9 cellular contexts compared by ENCODE assay signal in the genomic region with DNA sequence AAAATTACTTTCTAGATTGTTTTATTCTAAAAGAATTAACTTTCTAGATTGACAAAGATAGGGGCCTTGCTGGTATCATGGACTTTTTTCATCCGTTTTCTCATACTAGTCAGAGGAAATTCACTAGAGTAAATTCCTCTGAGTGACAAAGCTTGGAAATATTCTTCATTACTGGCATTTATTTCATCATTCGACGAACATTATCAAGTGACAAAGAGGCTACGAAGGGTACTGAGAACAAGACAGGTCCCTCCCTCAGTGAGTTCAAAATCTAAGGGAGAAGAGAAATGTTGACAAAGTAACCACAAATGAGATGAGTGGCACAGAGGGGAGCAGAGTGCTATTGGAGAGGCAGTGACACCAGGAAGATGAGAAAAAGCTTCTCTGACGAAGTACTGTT. TPM values are rescaled to one million over a fixed set of nuclear protein-coding genes. Genes with fewer than 3 reads are reported as not detected.
DNase-seq lines count a peak whose midpoint lies in the region; ATAC-seq and TF ChIP-seq lines count a peak whose summit lies in the region.
"Had no signal": no experiment of that assay in that cellular context is flagged by ENCODE, and none has a peak within 500 bp of the region (broad histone marks: within the 10 kb centered on the region; RNA-seq: fewer than 3 reads in every experiment).

No MANE protein-coding gene starts in this region.

- no peaks in the 10 kb centered on the region for H3K9me3 Mint-ChIP-seq in activated CD8-positive, alpha-beta T cell treated with anti-CD3 and anti-CD28 coated beads for 36 hours

- POLR2A ChIA-PET in activated CD8-positive, alpha-beta T cell treated with anti-CD3 and anti-CD28 coated beads for 36 hours (lab: Charles Lee): interaction anchor here (1.1 to 1.7 kb wide), 3 partner anchors 12 to 21 kb away, joined by 3 to 4 read pairs (median 4); no protein-coding TSS in a partner anchor

- peak overlapping the region; percentile 5 for H3K4me3 Mint-ChIP-seq in activated CD8-positive, alpha-beta T cell treated with anti-CD3 and anti-CD28 coated beads for 36 hours

- H3K36me3 Mint-ChIP-seq in activated CD8-positive, alpha-beta T cell treated with anti-CD3 and anti-CD28 coated beads for 36 hours (ENCODE audit: low read depth): peaks cover 16% of the 10 kb centered on the region

- TF ChIP-seq CTCF in left ventricle myocardium inferior (IDR thresholded peaks at IDR 0.05; ENCODE audit: borderline replicate concordance): no peak
- TF ChIP-seq CTCF in activated CD8-positive, alpha-beta T cell treated with anti-CD3 and anti-CD28 coated beads for 36 hours (IDR thresholded peaks at IDR 0.05): no peak

- no peaks in the 10 kb centered on the region for H3K27me3 Mint-ChIP-seq in activated CD8-positive, alpha-beta T cell treated with anti-CD3 and anti-CD28 coated beads for 36 hours

- H3K4me1 Mint-ChIP-seq in activated CD8-positive, alpha-beta T cell treated with anti-CD3 and anti-CD28 coated beads for 36 hours (ENCODE audit: low read depth): peaks cover 65% of the 10 kb centered on the region

- H3K27ac ChIP-seq in left ventricle myocardium inferior (replicated peaks) (peak overlapping the region; percentile 61), caudate nucleus (ENCODE audit: low read depth, low read length) (no peak overlapping the region)
- H3K27ac ChIP-seq: ovary had no signal

- H3K4me1 ChIP-seq in left ventricle myocardium inferior: peaks cover 64% of the 10 kb centered on the region

- H3K9me3 ChIP-seq in left ventricle myocardium inferior (replicated peaks): no peaks in the 10 kb centered on the region
- H3K9me3 ChIP-seq: ovary had no signal

- CTCF ChIA-PET in activated CD8-positive, alpha-beta T cell treated with anti-CD3 and anti-CD28 coated beads for 36 hours (lab: Charles Lee): interaction anchor here (1.1 to 3.1 kb wide), 7 partner anchors 12 to 272 kb away, joined by 3 to 16 read pairs (median 4); partner anchors contain the start of gene PSTPIP2

- intact Hi-C loops in left ventricle myocardium inferior (cut with micrococcal nuclease): no loop called here
- intact Hi-C loops in cardiac septum (cut with DNase I): no loop called here
- intact Hi-C loops in activated CD8-positive, alpha-beta T cell treated with anti-CD3 and anti-CD28 coated beads for 36 hours (cut with micrococcal nuclease): loop anchor here (10.0 kb wide), 1 partner anchor 88 kb away; no protein-coding TSS in a partner anchor

- ATAC-seq in activated CD8-positive, alpha-beta T cell treated with anti-CD3 and anti-CD28 coated beads for 36 hours: peak; percentile 22
- no peak for ATAC-seq in HG03097 (IDR thresholded peaks at IDR 0.05; ENCODE audit: low FRiP score, unreplicated experiment)

- peak overlapping the region; percentile 90 for H3K27ac Mint-ChIP-seq in activated CD8-positive, alpha-beta T cell treated with anti-CD3 and anti-CD28 coated beads for 36 hours

- DNase-seq in left ventricle myocardium inferior (no peak), cardiac septum (ENCODE audit: low spot score) (no peak), kidney glomerular epithelial cell (lab: John Stamatoyannopoulos, UW) (peak; percentile 65), DMS 273 (lab: John Stamatoyannopoulos, UW; ENCODE audit: unreplicated experiment) (no peak), NK-92 (lab: John Stamatoyannopoulos, UW; ENCODE audit: unreplicated experiment) (no peak), caudate nucleus (lab: John Stamatoyannopoulos, UW) (no peak)
- no peak for DNase-seq in activated CD8-positive, alpha-beta T cell treated with anti-CD3 and anti-CD28 coated beads for 36 hours
- DNase-seq: ovary had no signal

- H3K4me3 ChIP-seq in left ventricle myocardium inferior: no peak overlapping the region
- H3K4me3 ChIP-seq: ovary had no signal

- H3K36me3 ChIP-seq in left ventricle myocardium inferior: peaks cover 7% of the 10 kb centered on the region
- H3K36me3 ChIP-seq: ovary had no signal

- no peaks in the 10 kb centered on the region for H3K27me3 ChIP-seq in left ventricle myocardium inferior (ENCODE audit: low read depth)
- H3K27me3 ChIP-seq: ovary had no signal

RNA-seq across cellular contexts. Expression of gene EPG5, which starts 4.3 kb away (rescaled TPM):
- 18.2 TPM for total RNA-seq in left ventricle myocardium inferior
- total RNA-seq in cardiac septum: 16.7 TPM
- total RNA-seq in activated CD8-positive, alpha-beta T cell treated with anti-CD3 and anti-CD28 coated beads for 36 hours: 10 to 100 TPM; 15.3 to 19.0 TPM
